Comparison of ENCODE assay signal across 23 cellular contexts in the genomic region with DNA sequence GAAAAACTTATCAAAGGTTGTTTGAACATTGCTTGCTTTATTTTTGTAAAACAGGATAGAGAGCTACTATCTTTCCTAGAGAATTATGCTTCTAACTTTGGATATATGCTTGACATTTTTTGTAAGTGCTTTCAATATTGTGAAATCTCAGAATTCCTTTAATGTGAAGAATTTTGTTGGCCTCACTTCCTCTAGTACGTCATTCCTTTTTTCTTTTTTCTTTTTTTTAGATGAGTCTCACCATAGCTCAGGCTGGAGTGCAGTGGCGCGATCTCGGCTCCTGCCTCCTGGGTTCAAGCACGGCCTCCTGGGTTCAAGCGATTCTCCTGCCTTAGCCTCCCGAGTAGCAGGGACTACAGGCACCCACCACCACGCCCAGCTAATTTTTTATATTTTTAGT.
A peak's percentile ranks its signal among the peaks of the same experiment; 100 is the strongest.
DNase-seq lines count a peak whose midpoint lies in the region; ATAC-seq lines count a peak whose summit lies in the region.
"Had no signal": no experiment of that assay in that cellular context is flagged by ENCODE, and none has a peak within 500 bp of the region (broad histone marks: within the 10 kb centered on the region; RNA-seq: fewer than 3 reads in every experiment).

No MANE protein-coding gene starts in this region.

- no peaks in the 10 kb centered on the region for H3K9me3 ChIP-seq in adipocyte (ENCODE audit: control insufficient read depth, low read length)
- H3K9me3 ChIP-seq in skeletal muscle satellite cell (replicated peaks; ENCODE audit: low read length), result no peaks in the 10 kb centered on the region
- H3K9me3 ChIP-seq: upper lobe of right lung had no signal

- H3K36me3 ChIP-seq in adipocyte (ENCODE audit: control insufficient read depth, insufficient read depth, low read length, severe bottlenecking), result no peaks in the 10 kb centered on the region
- no peaks in the 10 kb centered on the region for H3K36me3 ChIP-seq in skeletal muscle satellite cell (ENCODE audit: insufficient read depth, low read length)
- H3K36me3 ChIP-seq: upper lobe of right lung had no signal

- DNase-seq in Right ventricle myocardium superior, result peak; percentile 44
- DNase-seq in cardiac septum (ENCODE audit: low spot score), result no peak
- peak; percentile 89 for DNase-seq in adipocyte (ENCODE audit: low read depth)
- peak; percentile 93 for DNase-seq in fibroblast of peridontal ligament (ENCODE audit: extremely low read depth)
- no peak for DNase-seq in activated CD4-positive, alpha-beta T cell treated with anti-CD3 and anti-CD28 coated beads for 36 hours
- no peak for DNase-seq in posterior cingulate gyrus
- DNase-seq: 8988T; activated CD4-positive, CD25-positive, alpha-beta regulatory T cell treated with anti-CD3 and anti-CD28 coated beads, Interleukin-2, amount 50 U/mL, for 72 hours; activated effector memory CD4-positive, alpha-beta T cell treated with Interleukin-2 at 50 U/mL for 16 hours; CD4-positive, alpha-beta T cell; DND-41; erythroblast; NCI-H187 treated with DMSO at 0.1 percent for 48 hours; NCI-H446 treated with DMSO at 0.1 percent for 48 hours; SHP77 treated with DMSO at 0.1 percent for 48 hours; stimulated activated naive CD8-positive, alpha-beta T cell treated with anti-CD3 and anti-CD28 coated beads, Interleukin-15, Interleukin-2, amounts not matched to agents 100 U/mL and 50 U/mL, for 24 hours; T-helper 9 cell; upper lobe of right lung had no signal

- H3K4me3 Mint-ChIP-seq in activated CD4-positive, alpha-beta T cell treated with anti-CD3 and anti-CD28 coated beads for 36 hours, result no peak overlapping the region
- H3K4me3 Mint-ChIP-seq: CD4-positive, alpha-beta T cell; dendritic cell treated with granulocyte-macrophage colony-stimulating factor and Interleukin-4, amounts not matched to agents 40 ng/mL and 50 ng/mL, for 4 days; neural crest cell had no signal

- no peaks in the 10 kb centered on the region for H3K9me3 Mint-ChIP-seq in activated CD4-positive, alpha-beta T cell treated with anti-CD3 and anti-CD28 coated beads for 36 hours (ENCODE audit: low read depth)
- H3K9me3 Mint-ChIP-seq: CD4-positive, alpha-beta T cell; dendritic cell treated with granulocyte-macrophage colony-stimulating factor and Interleukin-4, amounts not matched to agents 40 ng/mL and 50 ng/mL, for 4 days had no signal

- CTCF ChIA-PET in activated CD4-positive, alpha-beta T cell treated with anti-CD3 and anti-CD28 coated beads for 36 hours (lab: Charles Lee), result interaction anchor here (0.7 kb wide), 1 partner anchor 19 kb away, joined by 3 read pairs; no protein-coding TSS in a partner anchor

- H3K27me3 ChIP-seq in adipocyte (replicated peaks; ENCODE audit: control insufficient read depth, insufficient read depth, low read length) (no peaks in the 10 kb centered on the region), skeletal muscle satellite cell (ENCODE audit: control insufficient read depth, insufficient read depth, low read length) (no peaks in the 10 kb centered on the region)
- H3K27me3 ChIP-seq: hepatocyte, upper lobe of right lung had no signal

- no peaks in the 10 kb centered on the region for H3K27me3 Mint-ChIP-seq in activated CD4-positive, alpha-beta T cell treated with anti-CD3 and anti-CD28 coated beads for 36 hours
- H3K27me3 Mint-ChIP-seq: CD4-positive, alpha-beta T cell; dendritic cell treated with granulocyte-macrophage colony-stimulating factor and Interleukin-4, amounts not matched to agents 40 ng/mL and 50 ng/mL, for 4 days had no signal

- intact Hi-C loops in Right ventricle myocardium superior (cut with DNase I) (no loop called here), cardiac septum (cut with DNase I) (loop anchor here (10.0 kb wide), 1 partner anchor 840 kb away; the partner anchor contains the start of gene MARCKS), posterior cingulate gyrus (cut with DNase I) (no loop called here)
- intact Hi-C loops in activated CD4-positive, alpha-beta T cell treated with anti-CD3 and anti-CD28 coated beads for 36 hours (cut with DNase I, micrococcal nuclease), result no loop called here

- peak; percentile 59 for ATAC-seq in Right ventricle myocardium superior (ENCODE audit: poor library complexity)
- ATAC-seq in GM21367 (IDR thresholded peaks at IDR 0.05; ENCODE audit: unreplicated experiment), result no peak
- no peak for ATAC-seq in activated CD4-positive, alpha-beta T cell treated with anti-CD3 and anti-CD28 coated beads for 36 hours
- ATAC-seq: stimulated activated naive CD8-positive, alpha-beta T cell treated with anti-CD3 and anti-CD28 coated beads, Interleukin-15, Interleukin-2, amounts not matched to agents 100 U/mL and 50 U/mL, for 24 hours; upper lobe of right lung had no signal

- H3K4me3 ChIP-seq in adipocyte (ENCODE audit: low read length), result no peak overlapping the region
- H3K4me3 ChIP-seq in skeletal muscle satellite cell (ENCODE audit: low read length), result no peak overlapping the region
- H3K4me3 ChIP-seq: hepatocyte, upper lobe of right lung had no signal

- no peaks in the 10 kb centered on the region for H3K36me3 Mint-ChIP-seq in activated CD4-positive, alpha-beta T cell treated with anti-CD3 and anti-CD28 coated beads for 36 hours (ENCODE audit: low read depth)

- no peak overlapping the region for H3K27ac Mint-ChIP-seq in activated CD4-positive, alpha-beta T cell treated with anti-CD3 and anti-CD28 coated beads for 36 hours
- H3K27ac Mint-ChIP-seq: CD4-positive, alpha-beta T cell; dendritic cell treated with granulocyte-macrophage colony-stimulating factor and Interleukin-4, amounts not matched to agents 40 ng/mL and 50 ng/mL, for 4 days had no signal

- H3K4me2 ChIP-seq in skeletal muscle satellite cell (ENCODE audit: low read length), result no peak overlapping the region
- H3K4me2 ChIP-seq: hepatocyte had no signal

- POLR2A ChIA-PET in activated CD4-positive, alpha-beta T cell treated with anti-CD3 and anti-CD28 coated beads for 36 hours (lab: Charles Lee), result no interaction called here

- H3K4me1 ChIP-seq in adipocyte (ENCODE audit: control insufficient read depth, insufficient read depth, low read length) (peaks cover 65% of the 10 kb centered on the region), skeletal muscle satellite cell (ENCODE audit: control insufficient read depth, insufficient read depth, low read length) (peaks cover 34% of the 10 kb centered on the region)

- no peaks in the 10 kb centered on the region for H3K4me1 Mint-ChIP-seq in activated CD4-positive, alpha-beta T cell treated with anti-CD3 and anti-CD28 coated beads for 36 hours

- H3K9ac ChIP-seq in adipocyte (ENCODE audit: low read length), result peak overlapping the region; percentile 32
- peak overlapping the region; percentile 25 for H3K9ac ChIP-seq in skeletal muscle satellite cell (ENCODE audit: low read depth, low read length)

Comparison
In these comparisons a context has a peak if more than half of its experiments do, and no peak if none do; other contexts are left out.
1. DNase-seq: peak in Right ventricle myocardium superior (single experiment), adipocyte (single experiment) and fibroblast of peridontal ligament (single experiment); none in cardiac septum (single experiment), activated CD4-positive, alpha-beta T cell treated with anti-CD3 and anti-CD28 coated beads for 36 hours (single experiment) and posterior cingulate gyrus (0 of 10).